Comparison of ENCODE assay signal across 16 cellular contexts in genomic region chr2:238424313-238424700, GRCh38. TPM values are rescaled to one million over a fixed set of nuclear protein-coding genes. Genes with fewer than 3 reads are reported as not detected.
A peak's percentile ranks its signal among the peaks of the same experiment; 100 is the strongest.
DNase-seq lines count a peak whose midpoint lies in the region; ATAC-seq and TF ChIP-seq lines count a peak whose summit lies in the region.
"Had no signal": no experiment of that assay in that cellular context is flagged by ENCODE, and none has a peak within 500 bp of the region (broad histone marks: within the 10 kb centered on the region; RNA-seq: fewer than 3 reads in every experiment).

No MANE protein-coding gene starts in this region.

- H3K4me2 ChIP-seq in GM23338, result no peak overlapping the region

- peaks cover 3% of the 10 kb centered on the region; the same call in 2 of the 3 replicates for H3K9me3 Mint-ChIP-seq in GM23338
- no peaks in the 10 kb centered on the region for H3K9me3 Mint-ChIP-seq in mesothelial cell of epicardium

- 0 out of 2 replicates have a peak, but pooled peaks cover 3% of the 10 kb centered on the region for H3K36me3 ChIP-seq in GM23338 (ENCODE audit: insufficient read depth)
- no peaks in the 10 kb centered on the region for H3K36me3 ChIP-seq in effector memory CD4-positive, alpha-beta T cell (ENCODE audit: control insufficient read depth, insufficient read depth, low read length)
- H3K36me3 ChIP-seq: cardiac muscle cell, thoracic aorta had no signal

- peaks cover 30% of the 10 kb centered on the region for H3K4me1 Mint-ChIP-seq in GM23338
- H3K4me1 Mint-ChIP-seq in mesothelial cell of epicardium, result peaks cover 46% of the 10 kb centered on the region

- no peaks in the 10 kb centered on the region; the same call in 1 of the 2 replicates for H4K20me1 ChIP-seq in GM23338 (replicated peaks; ENCODE audit: insufficient read depth)

- H3K36me3 Mint-ChIP-seq in GM23338 (ENCODE audit: low read depth), result peaks cover 4% of the 10 kb centered on the region; the same call in 2 of the 3 replicates
- H3K36me3 Mint-ChIP-seq in mesothelial cell of epicardium, result peaks cover 3% of the 10 kb centered on the region

- no peaks in the 10 kb centered on the region for H3K9me3 ChIP-seq in effector memory CD4-positive, alpha-beta T cell (ENCODE audit: control insufficient read depth, low read length)
- H3K9me3 ChIP-seq: thoracic aorta had no signal

- DNase-seq in AG20443 (ENCODE audit: low spot score) (peak; percentile 57), GM23338 (ENCODE audit: low spot score) (no peak), astrocyte of the cerebellum (ENCODE audit: low read depth) (peak; percentile 68), mesothelial cell of epicardium (ENCODE audit: low spot score in 2 of 2, unreplicated experiment in 2 of 2) (no peak), GM19240 (ENCODE audit: insufficient read length, low spot score) (no peak)
- no peak for DNase-seq in effector memory CD4-positive, alpha-beta T cell
- DNase-seq: activated CD4-positive, alpha-beta T cell treated with anti-CD3 and anti-CD28 coated beads for 4 hours; DMS79 treated with DMSO at 0.1 percent for 48 hours; left cardiac atrium; MM.1S; NCI-H2029; NCI-H748 treated with DMSO at 0.1 percent for 48 hours had no signal

- H3K27ac ChIP-seq in GM23338 (ENCODE audit: low read depth), result no peak overlapping the region
- H3K27ac ChIP-seq in effector memory CD4-positive, alpha-beta T cell (ENCODE audit: insufficient read depth, low read length, poor library complexity, severe bottlenecking), result no peak overlapping the region
- H3K27ac ChIP-seq: cardiac muscle cell, thoracic aorta had no signal

- H3K27me3 Mint-ChIP-seq in GM23338 (ENCODE audit: insufficient read depth, low read depth, poor library complexity), result no peaks in the 10 kb centered on the region
- no peaks in the 10 kb centered on the region for H3K27me3 Mint-ChIP-seq in mesothelial cell of epicardium (ENCODE audit: low read depth)

- H2AFZ ChIP-seq in GM23338, result no peak overlapping the region

- no peak overlapping the region for H3K27ac Mint-ChIP-seq in GM23338
- peak overlapping the region; percentile 73 for H3K27ac Mint-ChIP-seq in mesothelial cell of epicardium

- ATAC-seq in GM23338, result no peak
- no peak for ATAC-seq in esophagus mucosa
- no peak for ATAC-seq in HG03342 (IDR thresholded peaks at IDR 0.05; ENCODE audit: unreplicated experiment)
- ATAC-seq: left cardiac atrium had no signal

- in situ Hi-C loops in astrocyte of the cerebellum (cut with HindIII; ENCODE audit: low sequenced_read_pairs), result no loop called here

- H3K4me3 ChIP-seq in GM23338 (no peak overlapping the region), astrocyte of the cerebellum (ENCODE audit: low read depth, low read length) (no peak overlapping the region)
- H3K4me3 ChIP-seq in effector memory CD4-positive, alpha-beta T cell (ENCODE audit: insufficient read depth, low read depth, low read length, poor library complexity, severe bottlenecking), result no peak overlapping the region
- H3K4me3 ChIP-seq: cardiac muscle cell, thoracic aorta had no signal

- no peak for TF ChIP-seq CTCF in GM23338 (conservative IDR thresholded peaks at IDR 0.05; ENCODE audit: low read depth in 2 of 2)
- TF ChIP-seq CTCF in astrocyte of the cerebellum (IDR thresholded peaks at IDR 0.05; ENCODE audit: low read depth, low read length, missing control alignments), result no peak
- TF ChIP-seq CTCF in mesothelial cell of epicardium (IDR thresholded peaks at IDR 0.05; ENCODE audit: unreplicated experiment), result no peak

- H3K9me2 ChIP-seq in GM23338 (ENCODE audit: insufficient read depth), result no peaks in the 10 kb centered on the region

- no peaks in the 10 kb centered on the region for H3F3A ChIP-seq in GM23338 (replicated peaks; ENCODE audit: low read depth)

- peaks cover 25% of the 10 kb centered on the region for H3K4me1 ChIP-seq in GM23338 (ENCODE audit: insufficient read depth)
- peaks cover 8% of the 10 kb centered on the region for H3K4me1 ChIP-seq in effector memory CD4-positive, alpha-beta T cell (ENCODE audit: control insufficient read depth, insufficient read depth, low read length, poor library complexity, severe bottlenecking)

- H3K79me2 ChIP-seq in GM23338 (replicated peaks; ENCODE audit: insufficient read depth), result peaks cover 22% of the 10 kb centered on the region

- H3K27me3 ChIP-seq in GM23338 (ENCODE audit: insufficient read depth), result no peaks in the 10 kb centered on the region
- no peaks in the 10 kb centered on the region for H3K27me3 ChIP-seq in effector memory CD4-positive, alpha-beta T cell (replicated peaks; ENCODE audit: control insufficient read depth, insufficient read depth, low read length, poor library complexity, severe bottlenecking)
- H3K27me3 ChIP-seq: cardiac muscle cell had no signal

- H3K4me3 Mint-ChIP-seq in GM23338, result peak overlapping the region; percentile 39; the same call in 1 of the 3 replicates
- H3K4me3 Mint-ChIP-seq in mesothelial cell of epicardium, result peak overlapping the region; percentile 39

TF ChIP-seq in GM23338, 12 proteins besides CTCF, POLR2A, EP300 and RAD21 (continues in another document):
- TF ChIP-seq ZNF331 (CRISPR knock-in tag; IDR thresholded peaks at IDR 0.05; ENCODE audit: low read depth), result no peak
- no peak for TF ChIP-seq ZNF114 (CRISPR knock-in tag; IDR thresholded peaks at IDR 0.05)
- TF ChIP-seq ZNF462 (CRISPR knock-in tag; IDR thresholded peaks at IDR 0.05), result no peak
- no peak for TF ChIP-seq JUNB (IDR thresholded peaks at IDR 0.05; ENCODE audit: unreplicated experiment)

RNA-seq across cellular contexts. Expression of gene ASB1, which starts 2.4 kb away (rescaled TPM):
- total RNA-seq in GM23338 (2014; rRNA removed; shearing (Covaris generic)), result 18.9 and 23.9 TPM in 2 replicates
- 21.5 and 23.8 TPM in 2 replicates for polyA plus RNA-seq in GM23338 (2016; fragmentation: Nextera tagmentation; extraction: Ambion mirVana)
- total RNA-seq in mesothelial cell of epicardium (33.2 to 39.2 TPM (median 38.9 TPM) in 3 replicates), esophagus mucosa (12.3 TPM)

Comparison
In these comparisons a context has a peak if more than half of its experiments do, and no peak if none do; other contexts are left out.
1. DNase-seq: peak in AG20443 (single experiment) and astrocyte of the cerebellum (single experiment); none in GM23338 (single experiment), mesothelial cell of epicardium (0 of 2), GM19240 (single experiment) and effector memory CD4-positive, alpha-beta T cell (0 of 3).